1 cellular context compared by ENCODE assay signal in the genomic region with DNA sequence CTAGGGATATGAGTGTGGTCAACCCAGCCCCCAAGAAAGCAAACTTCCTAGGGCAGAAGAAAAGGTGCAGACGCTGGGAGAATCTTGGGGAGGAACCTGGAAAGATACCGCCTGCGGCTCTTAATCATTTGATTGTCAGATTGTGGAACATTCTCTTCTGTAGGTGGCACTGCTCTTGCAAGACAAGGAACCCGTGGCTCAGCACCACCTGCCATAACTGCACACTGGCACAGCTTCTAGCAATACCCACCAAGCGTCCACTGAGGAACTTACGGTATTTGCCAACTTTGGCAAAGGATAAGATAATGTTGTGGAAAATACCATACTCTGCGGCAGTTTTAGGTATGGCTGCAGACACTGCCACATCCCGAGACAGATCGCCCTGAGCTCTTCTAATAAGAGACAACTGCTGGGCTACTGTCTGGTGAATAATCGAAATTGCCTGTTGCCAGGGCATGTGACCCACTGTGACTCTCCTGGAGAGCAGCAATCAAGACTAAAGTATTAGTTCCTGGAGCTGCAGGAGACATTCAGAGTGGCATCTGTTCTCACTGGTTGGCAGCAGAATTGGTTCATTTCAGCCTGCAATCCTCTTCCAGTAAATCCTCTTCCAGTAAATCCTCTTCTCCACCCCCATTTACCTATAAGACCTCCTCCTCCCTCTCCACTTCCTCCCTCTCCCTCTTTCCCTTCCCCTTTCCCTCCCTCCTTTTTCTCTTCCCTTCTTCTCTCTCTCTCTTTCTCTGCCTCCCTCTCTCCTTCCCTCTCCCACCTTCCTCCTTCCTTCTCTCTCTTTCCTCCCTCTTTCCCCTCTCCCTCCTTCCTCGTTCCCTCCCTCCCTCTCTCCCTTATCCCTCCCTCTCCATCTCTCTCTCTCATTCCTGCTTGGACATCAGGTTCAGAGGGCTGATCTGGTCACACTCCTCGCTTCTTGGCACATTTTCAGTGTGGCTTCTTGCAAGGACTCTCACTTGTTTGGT.
A peak's percentile ranks its signal among the peaks of the same experiment; 100 is the strongest.
TF ChIP-seq lines count a peak whose summit lies in the region.

No MANE protein-coding gene starts in this region.

TF ChIP-seq in K562, 482 proteins besides CTCF, POLR2A, EP300 and RAD21 (continued from another document):
- TF ChIP-seq, protein P1, sequence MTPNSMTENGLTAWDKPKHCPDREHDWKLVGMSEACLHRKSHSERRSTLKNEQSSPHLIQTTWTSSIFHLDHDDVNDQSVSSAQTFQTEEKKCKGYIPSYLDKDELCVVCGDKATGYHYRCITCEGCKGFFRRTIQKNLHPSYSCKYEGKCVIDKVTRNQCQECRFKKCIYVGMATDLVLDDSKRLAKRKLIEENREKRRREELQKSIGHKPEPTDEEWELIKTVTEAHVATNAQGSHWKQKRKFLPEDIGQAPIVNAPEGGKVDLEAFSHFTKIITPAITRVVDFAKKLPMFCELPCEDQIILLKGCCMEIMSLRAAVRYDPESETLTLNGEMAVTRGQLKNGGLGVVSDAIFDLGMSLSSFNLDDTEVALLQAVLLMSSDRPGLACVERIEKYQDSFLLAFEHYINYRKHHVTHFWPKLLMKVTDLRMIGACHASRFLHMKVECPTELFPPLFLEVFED (CRISPR knock-in tag; conservative IDR thresholded peaks at IDR 0.05): 0 out of 2 replicates have a peak, but pooled peaks have one; percentile 48
- no peak for TF ChIP-seq BHLHE40 (IDR thresholded peaks at IDR 0.05; ENCODE audit: low read length)
- no peak for TF ChIP-seq ZFP36 (IDR thresholded peaks at IDR 0.05; ENCODE audit: low read depth, low read length, partially characterized antibody)
- no peak for TF ChIP-seq HMG20A (CRISPR knock-in tag; conservative IDR thresholded peaks at IDR 0.05)
- TF ChIP-seq HDGF (IDR thresholded peaks at IDR 0.05): no peak
- TF ChIP-seq, protein P2, sequence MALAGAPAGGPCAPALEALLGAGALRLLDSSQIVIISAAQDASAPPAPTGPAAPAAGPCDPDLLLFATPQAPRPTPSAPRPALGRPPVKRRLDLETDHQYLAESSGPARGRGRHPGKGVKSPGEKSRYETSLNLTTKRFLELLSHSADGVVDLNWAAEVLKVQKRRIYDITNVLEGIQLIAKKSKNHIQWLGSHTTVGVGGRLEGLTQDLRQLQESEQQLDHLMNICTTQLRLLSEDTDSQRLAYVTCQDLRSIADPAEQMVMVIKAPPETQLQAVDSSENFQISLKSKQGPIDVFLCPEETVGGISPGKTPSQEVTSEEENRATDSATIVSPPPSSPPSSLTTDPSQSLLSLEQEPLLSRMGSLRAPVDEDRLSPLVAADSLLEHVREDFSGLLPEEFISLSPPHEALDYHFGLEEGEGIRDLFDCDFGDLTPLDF (CRISPR knock-in tag; IDR thresholded peaks at IDR 0.05): no peak
